ENCODE assay signal across 9 cellular contexts in the genomic region with DNA sequence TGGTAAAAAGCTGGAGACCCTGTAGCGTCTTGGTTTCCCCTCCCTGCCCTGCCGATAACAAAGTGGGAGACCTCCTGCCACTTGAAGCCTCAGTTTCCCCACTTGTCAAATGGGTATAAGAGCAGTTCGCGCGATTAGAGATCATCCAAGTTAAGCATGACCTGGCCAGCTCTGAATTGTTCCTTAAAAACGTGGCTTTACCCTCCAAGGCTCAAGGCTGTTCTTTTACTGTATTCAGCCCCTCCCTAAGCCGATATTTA. TPM values are rescaled to one million over a fixed set of nuclear protein-coding genes. Genes with fewer than 3 reads are reported as not detected.
DNase-seq lines count a peak whose midpoint lies in the region; TF ChIP-seq lines count a peak whose summit lies in the region.
"Had no signal": no experiment of that assay in that cellular context is flagged by ENCODE, and none has a peak within 500 bp of the region (broad histone marks: within the 10 kb centered on the region; RNA-seq: fewer than 3 reads in every experiment).

No MANE protein-coding gene starts in this region.

- TF ChIP-seq CTCF in 22Rv1 (IDR thresholded peaks at IDR 0.05) (no peak), kidney epithelial cell (IDR thresholded peaks at IDR 0.05; ENCODE audit: insufficient read depth, low read length, poor library complexity, severe bottlenecking) (no peak), transverse colon (IDR thresholded peaks at IDR 0.05) (no peak)

- no peaks in the 10 kb centered on the region for H3K27me3 Mint-ChIP-seq in activated naive CD8-positive, alpha-beta T cell

- H3K9me3 ChIP-seq in transverse colon = no peaks in the 10 kb centered on the region

- H3K4me1 ChIP-seq in transverse colon = peaks cover 14 to 46% (median 29%) of the 10 kb centered on the region in 4 donors

- H3K9me3 Mint-ChIP-seq in activated naive CD8-positive, alpha-beta T cell (ENCODE audit: low read depth) = no peaks in the 10 kb centered on the region

- H3K27ac ChIP-seq in 22Rv1 (peak overlapping the region; percentile 94), transverse colon (peak overlapping the region; percentile 92 to 98 (median 96))

- TF ChIP-seq EP300 in transverse colon (IDR thresholded peaks at IDR 0.05; ENCODE audit: low read depth) = no peak

- peak overlapping the region; percentile 97 for H3K27ac Mint-ChIP-seq in activated naive CD8-positive, alpha-beta T cell

- H3K36me3 ChIP-seq in kidney epithelial cell (ENCODE audit: control insufficient read depth, insufficient read depth, low read length) = peaks cover 4% of the 10 kb centered on the region
- peaks cover 0 to 3% (median 0%) of the 10 kb centered on the region in 4 donors for H3K36me3 ChIP-seq in transverse colon

- H3K4me1 Mint-ChIP-seq in activated naive CD8-positive, alpha-beta T cell (ENCODE audit: low read depth) = peaks cover 22% of the 10 kb centered on the region

- no peak for TF ChIP-seq POLR2A in transverse colon (IDR thresholded peaks at IDR 0.05)

- H3K4me3 Mint-ChIP-seq in activated naive CD8-positive, alpha-beta T cell = peak overlapping the region; percentile 99

- H3K36me3 Mint-ChIP-seq in activated naive CD8-positive, alpha-beta T cell = peaks cover 14% of the 10 kb centered on the region

- intact Hi-C loops in transverse colon (cut with DNase I; ENCODE audit: low total_unique reads) = no loop called here

- in situ Hi-C loops in transverse colon (cut with MboI; ENCODE audit: low pct_ligation_motif_present in 1 of 4, low pct_unique_long_range_greater_than_20kb in 1 of 4, low sequenced_read_pairs in 3 of 4) = no loop called here

- peak; percentile 14 for DNase-seq in HCEC 1CT
- DNase-seq in kidney epithelial cell (ENCODE audit: low read depth) = no peak
- DNase-seq in transverse colon = no peak
- DNase-seq in NCI-H1436 (lab: John Stamatoyannopoulos, UW) = no peak
- no peak for DNase-seq in stimulated activated CD4-positive, alpha-beta T cell treated with anti-CD3 and anti-CD28 coated beads, Interleukin-4, amount 100 ng/mL, for 4 hours
- no peak for DNase-seq in OCI-M1 (lab: John Stamatoyannopoulos, UW)

- H3K4me3 ChIP-seq in kidney epithelial cell (ENCODE audit: low read depth, low read length) = peak overlapping the region; percentile 40
- H3K4me3 ChIP-seq in transverse colon = peak overlapping the region; percentile 29 to 99 (median 90)

- WGBS in transverse colon (ENCODE audit: low coverage in 1 of 2), 2 donors = 1% methylated on average over 7 of the region's 7 CpGs; no CpG with 5 or more reads in 1 of the 2 donors

- H3K27me3 ChIP-seq in kidney epithelial cell (ENCODE audit: control insufficient read depth, insufficient read depth, low read length) (no peaks in the 10 kb centered on the region), transverse colon (no peaks in the 10 kb centered on the region)

RNA-seq across cellular contexts. Expression of a gene that starts 0.4 kb away (rescaled TPM):
- 27.1 and 40.2 TPM in 2 replicates for total RNA-seq in kidney epithelial cell
- 100 to 1,000 TPM in 1 of 4 donors, 10 to 100 TPM in 3; 39.2 to 128 (median 62.7) TPM for total RNA-seq in transverse colon

RNA-seq across cellular contexts. Expression of a gene that starts 11.2 kb away (rescaled TPM):
- total RNA-seq in kidney epithelial cell = 368 and 443 TPM in 2 replicates
- total RNA-seq in transverse colon = 100 to 1,000 TPM; 295 to 760 (median 327) TPM

RNA-seq across cellular contexts. Expression of a gene that starts 14.0 kb away (rescaled TPM):
- total RNA-seq in kidney epithelial cell (146 and 148 TPM in 2 replicates), transverse colon (10 to 100 TPM; 18.3 to 75.2 (median 43.6) TPM)

RNA-seq across cellular contexts. Expression of a gene that starts 26.9 kb away (rescaled TPM):
- total RNA-seq in kidney epithelial cell = 19.0 and 20.7 TPM in 2 replicates
- total RNA-seq in transverse colon = 1 to 10 TPM; 3.2 to 8.1 (median 4.9) TPM

RNA-seq across cellular contexts. Expression of a gene that starts 28.3 kb away (rescaled TPM):
- total RNA-seq in kidney epithelial cell = not detected in 2 replicates
- total RNA-seq in transverse colon = 100 to 1,000 TPM; 121 to 325 (median 141) TPM
- total RNA-seq: lung microvascular endothelial cell had no signal
